ENCODE assay signal across 8 cellular contexts in the genomic region with DNA sequence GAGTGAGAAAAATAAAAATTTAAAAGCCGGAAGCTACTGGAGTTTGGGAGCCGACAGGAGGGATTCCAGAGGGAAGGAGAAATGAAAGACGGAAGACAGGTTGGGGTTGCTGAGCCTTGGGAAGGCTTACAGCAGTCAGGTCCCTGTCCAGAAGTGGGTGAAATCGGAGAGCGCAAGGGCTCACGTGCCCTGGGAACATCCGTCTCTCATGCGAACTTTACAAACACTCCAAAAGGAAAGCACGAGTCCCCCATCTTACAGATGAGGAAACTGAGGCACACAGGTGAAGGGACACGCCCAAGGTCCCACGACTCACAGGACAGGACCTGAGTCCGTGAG. TPM values are rescaled to one million over a fixed set of nuclear protein-coding genes. Genes with fewer than 3 reads are reported as not detected.
A peak's percentile ranks its signal among the peaks of the same experiment; 100 is the strongest.
DNase-seq lines count a peak whose midpoint lies in the region; ATAC-seq and TF ChIP-seq lines count a peak whose summit lies in the region.

No MANE protein-coding gene starts in this region.

- no peaks in the 10 kb centered on the region for H3K9me3 ChIP-seq in muscle layer of colon (ENCODE audit: low read length)

- no peak overlapping the region for H3K9ac ChIP-seq in muscle layer of colon (ENCODE audit: low read length)

- peaks cover 33% of the 10 kb centered on the region for H3K4me1 Mint-ChIP-seq in stimulated activated naive CD8-positive, alpha-beta T cell treated with anti-CD3 and anti-CD28 coated beads, Interleukin-15, Interleukin-2, amounts not matched to agents 100 ng/mL and 50 ng/mL, for 24 hours (ENCODE audit: low read depth)
- H3K4me1 Mint-ChIP-seq in chondrocyte (ENCODE audit: low read depth), result peaks cover 67% of the 10 kb centered on the region

- H3K27me3 ChIP-seq in muscle layer of colon (ENCODE audit: control insufficient read depth in 1 of 2, insufficient read depth in 2 of 2, low read length in 2 of 2), result no peaks in the 10 kb centered on the region

- H3K36me3 Mint-ChIP-seq in stimulated activated naive CD8-positive, alpha-beta T cell treated with anti-CD3 and anti-CD28 coated beads, Interleukin-15, Interleukin-2, amounts not matched to agents 100 ng/mL and 50 ng/mL, for 24 hours (ENCODE audit: low read depth), result no peaks in the 10 kb centered on the region
- H3K36me3 Mint-ChIP-seq in chondrocyte (ENCODE audit: low read depth), result no peaks in the 10 kb centered on the region

- no peak for TF ChIP-seq CTCF in chondrocyte (IDR thresholded peaks at IDR 0.05)

- H3K4me3 Mint-ChIP-seq in stimulated activated naive CD8-positive, alpha-beta T cell treated with anti-CD3 and anti-CD28 coated beads, Interleukin-15, Interleukin-2, amounts not matched to agents 100 ng/mL and 50 ng/mL, for 24 hours, result peak overlapping the region; percentile 68
- H3K4me3 Mint-ChIP-seq in chondrocyte (ENCODE audit: unreplicated experiment), result peak overlapping the region; percentile 76

- ATAC-seq in stimulated activated naive CD8-positive, alpha-beta T cell treated with anti-CD3 and anti-CD28 coated beads, Interleukin-15, Interleukin-2, amounts not matched to agents 100 U/mL and 50 U/mL, for 24 hours, result no peak

- H3K4me3 ChIP-seq in muscle layer of colon (ENCODE audit: low read depth in 1 of 2, low read length in 2 of 2), result peak overlapping the region; percentile 58 to 82

- H3K27ac Mint-ChIP-seq in stimulated activated naive CD8-positive, alpha-beta T cell treated with anti-CD3 and anti-CD28 coated beads, Interleukin-15, Interleukin-2, amounts not matched to agents 100 ng/mL and 50 ng/mL, for 24 hours, result no peak overlapping the region
- peak overlapping the region; percentile 49 for H3K27ac Mint-ChIP-seq in chondrocyte (ENCODE audit: unreplicated experiment)

- H3K27ac ChIP-seq in muscle layer of colon (ENCODE audit: low read depth, low read length), result peak overlapping the region; percentile 94

- no peaks in the 10 kb centered on the region for H3K36me3 ChIP-seq in muscle layer of colon (ENCODE audit: insufficient read depth, low read length)

- no peak for DNase-seq in stimulated activated naive CD8-positive, alpha-beta T cell treated with anti-CD3 and anti-CD28 coated beads, Interleukin-15, Interleukin-2, amounts not matched to agents 100 U/mL and 50 U/mL, for 24 hours
- DNase-seq in chondrocyte (ENCODE audit: low spot score) (no peak), DMS 273 treated with DMSO at 0.1 percent for 48 hours (lab: John Stamatoyannopoulos, UW) (no peak), HK-2 (ENCODE audit: unreplicated experiment) (no peak), glomerular visceral epithelial cell (ENCODE audit: extremely low spot score) (no peak)
- no peak for DNase-seq in stimulated activated naive CD4-positive, alpha-beta T cell treated with Interleukin-2 at 50 U/mL for 16 hours (lab: John Stamatoyannopoulos, UW)

- H3K4me1 ChIP-seq in muscle layer of colon (ENCODE audit: insufficient read depth, low read length), result peaks cover 42% of the 10 kb centered on the region

- peaks cover 41% of the 10 kb centered on the region for H3K27me3 Mint-ChIP-seq in stimulated activated naive CD8-positive, alpha-beta T cell treated with anti-CD3 and anti-CD28 coated beads, Interleukin-15, Interleukin-2, amounts not matched to agents 100 ng/mL and 50 ng/mL, for 24 hours
- no peaks in the 10 kb centered on the region for H3K27me3 Mint-ChIP-seq in chondrocyte (ENCODE audit: low read depth)

- no peaks in the 10 kb centered on the region for H3K9me3 Mint-ChIP-seq in stimulated activated naive CD8-positive, alpha-beta T cell treated with anti-CD3 and anti-CD28 coated beads, Interleukin-15, Interleukin-2, amounts not matched to agents 100 ng/mL and 50 ng/mL, for 24 hours
- no peaks in the 10 kb centered on the region for H3K9me3 Mint-ChIP-seq in chondrocyte (ENCODE audit: low read depth)

RNA-seq across cellular contexts. Expression of gene OLFML2A, which starts 0.4 kb away (rescaled TPM):
- 112 to 475 TPM (median 469 TPM) in 3 replicates for total RNA-seq in chondrocyte

RNA-seq across cellular contexts. Expression of gene NR6A1, which starts 5.5 kb away (rescaled TPM):
- 0.39 to 0.77 TPM (median 0.56 TPM) in 3 replicates for total RNA-seq in chondrocyte
